In the genomic region with DNA sequence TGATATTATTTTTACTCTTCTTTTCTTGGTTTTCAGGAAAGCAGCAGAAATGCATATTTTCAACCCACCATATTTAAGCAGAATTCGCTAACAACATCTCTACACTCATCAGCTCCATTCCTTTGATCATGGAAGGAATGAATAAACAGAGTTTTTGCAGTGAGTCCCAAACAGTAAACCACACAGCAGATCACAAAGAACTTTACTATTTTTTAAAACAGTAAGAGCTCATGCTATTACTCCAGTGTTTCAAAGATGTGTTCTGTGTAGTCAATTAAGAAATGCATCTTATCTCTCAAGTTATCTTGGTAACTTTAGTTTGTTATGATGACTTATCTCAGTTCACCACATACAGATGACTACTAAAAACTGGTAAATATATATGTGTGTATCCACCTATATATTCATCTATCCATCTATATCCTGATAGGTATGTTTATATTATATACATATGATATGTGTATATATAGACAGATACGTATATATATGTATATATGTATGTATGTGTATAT, we compare ENCODE assay signal across 34 cellular contexts.
"Had no signal": no experiment of that assay in that cellular context is flagged by ENCODE, and none has a peak within 500 bp of the region (broad histone marks: within the 10 kb centered on the region; RNA-seq: fewer than 3 reads in every experiment).

No MANE protein-coding gene starts in this region.

- H3K36me3 ChIP-seq: ascending aorta, breast epithelium, cardiac muscle cell, heart left ventricle had no signal

- H3K4me3 Mint-ChIP-seq: activated CD4-positive, alpha-beta T cell treated with anti-CD3 and anti-CD28 coated beads, Interleukin-2, amount 10 ng/mL, durations not matched to agents 7 days and 5 days; activated CD8-positive, alpha-beta memory T cell treated with anti-CD3 and anti-CD28 coated beads, Interleukin-2, amount 10 ng/mL, durations not matched to agents 7 days and 5 days; activated CD8-positive, alpha-beta T cell treated with anti-CD3 and anti-CD28 coated beads, Interleukin-2, amount 10 ng/mL, durations not matched to agents 7 days and 5 days; activated naive CD8-positive, alpha-beta T cell treated with anti-CD3 and anti-CD28 coated beads, Interleukin-2, amount 10 ng/mL, durations not matched to agents 7 days and 5 days; activated T-cell treated with anti-CD3 and anti-CD28 coated beads, Interleukin-2, amount 50 U/mL, for 24 hours; brain; dendritic cell treated with granulocyte-macrophage colony-stimulating factor and Interleukin-4, amounts not matched to agents 40 ng/mL and 50 ng/mL, for 4 days; endodermal cell; T-helper 17 cell; T-helper 2 cell treated with Interferon-gamma antibody and Interleukin-4, amounts not matched to agents 5 μg/mL and 100 μg/mL, for 36 hours had no signal

- H3K4me1 ChIP-seq: ascending aorta, breast epithelium, heart left ventricle had no signal

- H3K27ac Mint-ChIP-seq: activated CD4-positive, alpha-beta T cell treated with anti-CD3 and anti-CD28 coated beads, Interleukin-2, amount 10 ng/mL, durations not matched to agents 7 days and 5 days; activated CD8-positive, alpha-beta memory T cell treated with anti-CD3 and anti-CD28 coated beads, Interleukin-2, amount 10 ng/mL, durations not matched to agents 7 days and 5 days; activated CD8-positive, alpha-beta T cell treated with anti-CD3 and anti-CD28 coated beads, Interleukin-2, amount 10 ng/mL, durations not matched to agents 7 days and 5 days; activated naive CD4-positive, alpha-beta T cell treated with anti-CD3 and anti-CD28 coated beads, Interleukin-2, amount 50 U/mL, for 72 hours; activated naive CD8-positive, alpha-beta T cell treated with anti-CD3 and anti-CD28 coated beads, Interleukin-2, amount 10 ng/mL, durations not matched to agents 7 days and 5 days; activated T-cell treated with anti-CD3 and anti-CD28 coated beads, Interleukin-2, amount 50 U/mL, for 24 hours; brain; dendritic cell treated with granulocyte-macrophage colony-stimulating factor and Interleukin-4, amounts not matched to agents 40 ng/mL and 50 ng/mL, for 4 days; endodermal cell; T-helper 17 cell; T-helper 2 cell treated with Interferon-gamma antibody and Interleukin-4, amounts not matched to agents 5 μg/mL and 100 μg/mL, for 36 hours had no signal

- H3K27me3 ChIP-seq: ascending aorta, breast epithelium, cardiac muscle cell, heart left ventricle had no signal

- FAIRE-seq: frontal cortex had no signal

- ATAC-seq: activated CD8-positive, alpha-beta memory T cell treated with anti-CD3 and anti-CD28 coated beads, Interleukin-2, amount 10 ng/mL, durations not matched to agents 7 days and 5 days; activated CD8-positive, alpha-beta T cell treated with anti-CD3 and anti-CD28 coated beads, Interleukin-2, amount 10 ng/mL, durations not matched to agents 7 days and 5 days; esophagus mucosa; heart left ventricle; T-helper 17 cell had no signal

- DNase-seq: activated CD4-positive, alpha-beta T cell treated with anti-CD3 and anti-CD28 coated beads for 4 hours; activated CD4-positive, alpha-beta T cell treated with anti-CD3 and anti-CD28 coated beads, Interleukin-2, amount 10 ng/mL, durations not matched to agents 7 days and 5 days; activated CD4-positive, alpha-beta T cell treated with anti-CD3 and anti-CD28 coated beads, Interleukin-2, amount 50 U/mL, for 4 hours; activated CD4-positive, CD25-positive, alpha-beta regulatory T cell; activated CD4-positive, CD25-positive, alpha-beta regulatory T cell treated with anti-CD3 and anti-CD28 coated beads, Interleukin-2, amount 50 U/mL, for 72 hours; activated CD8-positive, alpha-beta memory T cell treated with anti-CD3 and anti-CD28 coated beads, Interleukin-2, amount 10 ng/mL, durations not matched to agents 7 days and 5 days; activated CD8-positive, alpha-beta memory T cell treated with anti-CD3 and anti-CD28 coated beads, Interleukin-2, amount 50 U/mL, for 4 hours; activated CD8-positive, alpha-beta T cell treated with anti-CD3 and anti-CD28 coated beads, Interleukin-2, amount 10 ng/mL, durations not matched to agents 7 days and 5 days; activated effector memory CD4-positive, alpha-beta T cell treated with Interleukin-2 at 50 U/mL for 16 hours; activated gamma-delta T cell treated with Interleukin-2 at 50 U/mL for 16 hours; activated naive CD4-positive, alpha-beta T cell treated with Interleukin-2 at 50 U/mL for 16 hours; activated naive CD8-positive, alpha-beta T cell treated with anti-CD3 and anti-CD28 coated beads, Interleukin-2, amount 10 ng/mL, durations not matched to agents 7 days and 5 days; activated T-cell treated with anti-CD3 and anti-CD28 coated beads, Interleukin-2, amount 50 U/mL, for 24 hours; central memory CD4-positive, alpha-beta T cell; dorsolateral prefrontal cortex; effector memory CD4-positive, alpha-beta T cell; endodermal cell; foreskin fibroblast; glutamatergic neuron; heart left ventricle; hypothalamus; T-helper 1 cell; T-helper 17 cell; T1000 had no signal

- H3K4me3 ChIP-seq: ascending aorta, breast epithelium, cardiac muscle cell, coronary artery, dorsolateral prefrontal cortex, heart left ventricle had no signal

- H3K4me1 Mint-ChIP-seq: brain had no signal

- H3K27me3 Mint-ChIP-seq: activated CD4-positive, alpha-beta T cell treated with anti-CD3 and anti-CD28 coated beads, Interleukin-2, amount 10 ng/mL, durations not matched to agents 7 days and 5 days; activated CD8-positive, alpha-beta memory T cell treated with anti-CD3 and anti-CD28 coated beads, Interleukin-2, amount 10 ng/mL, durations not matched to agents 7 days and 5 days; activated naive CD8-positive, alpha-beta T cell treated with anti-CD3 and anti-CD28 coated beads, Interleukin-2, amount 10 ng/mL, durations not matched to agents 7 days and 5 days; activated T-cell treated with anti-CD3 and anti-CD28 coated beads, Interleukin-2, amount 50 U/mL, for 24 hours; dendritic cell treated with granulocyte-macrophage colony-stimulating factor and Interleukin-4, amounts not matched to agents 40 ng/mL and 50 ng/mL, for 4 days had no signal

- H3K9me3 ChIP-seq: ascending aorta, breast epithelium, heart left ventricle had no signal

- H3K9me3 Mint-ChIP-seq: activated naive CD8-positive, alpha-beta T cell treated with anti-CD3 and anti-CD28 coated beads, Interleukin-2, amount 10 ng/mL, durations not matched to agents 7 days and 5 days; activated T-cell treated with anti-CD3 and anti-CD28 coated beads, Interleukin-2, amount 50 U/mL, for 24 hours; brain; dendritic cell treated with granulocyte-macrophage colony-stimulating factor and Interleukin-4, amounts not matched to agents 40 ng/mL and 50 ng/mL, for 4 days; endodermal cell; T-helper 2 cell treated with Interferon-gamma antibody and Interleukin-4, amounts not matched to agents 5 μg/mL and 100 μg/mL, for 36 hours had no signal

- H3K27ac ChIP-seq: ascending aorta, breast epithelium, cardiac muscle cell, coronary artery, dorsolateral prefrontal cortex, heart left ventricle had no signal

- H3K36me3 Mint-ChIP-seq: activated CD8-positive, alpha-beta memory T cell treated with anti-CD3 and anti-CD28 coated beads, Interleukin-2, amount 10 ng/mL, durations not matched to agents 7 days and 5 days; activated naive CD8-positive, alpha-beta T cell treated with anti-CD3 and anti-CD28 coated beads, Interleukin-2, amount 10 ng/mL, durations not matched to agents 7 days and 5 days; brain had no signal
